27 cellular contexts compared by ENCODE assay signal in genomic region chr15:69926011-69926410, GRCh38.
DNase-seq lines count a peak whose midpoint lies in the region; ATAC-seq and TF ChIP-seq lines count a peak whose summit lies in the region.
"Had no signal": no experiment of that assay in that cellular context is flagged by ENCODE, and none has a peak within 500 bp of the region (broad histone marks: within the 10 kb centered on the region; RNA-seq: fewer than 3 reads in every experiment).

No MANE protein-coding gene starts in this region.

- H3K4me1 ChIP-seq in SJCRH30 = peaks cover 8% of the 10 kb centered on the region
- H3K4me1 ChIP-seq: colonic mucosa, upper lobe of right lung had no signal

- H3K36me3 ChIP-seq in SJCRH30 = no peaks in the 10 kb centered on the region
- H3K36me3 ChIP-seq: colonic mucosa, gastrocnemius medialis, upper lobe of right lung had no signal

- no peak overlapping the region for H3K4me3 ChIP-seq in SJCRH30
- H3K4me3 ChIP-seq in fibroblast of villous mesenchyme (ENCODE audit: low read depth, low read length) = no peak overlapping the region
- H3K4me3 ChIP-seq in retinal pigment epithelial cell (ENCODE audit: low read length) = no peak overlapping the region
- H3K4me3 ChIP-seq: colonic mucosa, gastrocnemius medialis, upper lobe of right lung had no signal

- no peak overlapping the region for H3K27ac ChIP-seq in SJCRH30
- H3K27ac ChIP-seq: 22Rv1, colonic mucosa, gastrocnemius medialis, RWPE1, upper lobe of right lung had no signal

- no peaks in the 10 kb centered on the region for H3K27me3 ChIP-seq in SJCRH30
- H3K27me3 ChIP-seq: colonic mucosa, gastrocnemius medialis, upper lobe of right lung had no signal

- TF ChIP-seq CTCF in fibroblast of villous mesenchyme (IDR thresholded peaks at IDR 0.05; ENCODE audit: insufficient read depth, low read depth, low read length) = no peak
- no peak for TF ChIP-seq CTCF in retinal pigment epithelial cell (conservative IDR thresholded peaks at IDR 0.05; ENCODE audit: low read depth, low read length)

- no peak for ATAC-seq in SK-N-SH treated with all-trans-retinoic acid at 6 μM for 48 hours
- ATAC-seq: effector memory CD8-positive, alpha-beta T cell; esophagus mucosa; gastrocnemius medialis; upper lobe of right lung had no signal

- DNase-seq in NCI-H82 (lab: John Stamatoyannopoulos, UW) (peak; percentile 64), NCI-H82 treated with DMSO at 0.1 percent for 48 hours (lab: John Stamatoyannopoulos, UW; ENCODE audit: unreplicated experiment) (no peak), SJCRH30 (peak; percentile 56 to 67), fibroblast of villous mesenchyme (ENCODE audit: low read depth) (peak; percentile 10), retinal pigment epithelial cell (ENCODE audit: low read depth) (peak; percentile 86), SIG-M5 treated with dmso at 0.1 percent for 504 hours (lab: John Stamatoyannopoulos, UW; ENCODE audit: unreplicated experiment) (no peak), A172 (ENCODE audit: low spot score) (no peak)
- DNase-seq: activated B cell treated with CpG ODN at 0.5 μM for 24 hours; activated CD4-positive, alpha-beta T cell treated with anti-CD3 and anti-CD28 coated beads, Interleukin-2, amount 50 U/mL, for 48 hours; activated gamma-delta T cell; activated T-cell treated with anti-CD3 and anti-CD28 coated beads for 4 hours; colonic mucosa; DMS53; effector memory CD8-positive, alpha-beta T cell; gastrocnemius medialis; KG1; kidney glomerular epithelial cell; NCI-H2171; NCI-H524 treated with DMSO at 0.1 percent for 48 hours; nucleus accumbens; small intestine; stimulated activated CD4-positive, alpha-beta T cell treated with anti-CD3 and anti-CD28 coated beads, Interleukin-1b, Interleukin-23, amount 100 ng/mL, for 48 hours; upper lobe of right lung had no signal

- H3K9me3 ChIP-seq in SJCRH30 (replicated peaks) = peaks cover 11% of the 10 kb centered on the region
- H3K9me3 ChIP-seq: colonic mucosa had no signal

TF ChIP-seq in SK-N-SH treated with all-trans-retinoic acid at 6 μM for 48 hours, 23 proteins besides CTCF, POLR2A, EP300 and RAD21:
- TF ChIP-seq POU6F1 (CRISPR knock-in tag; IDR thresholded peaks at IDR 0.05; ENCODE audit: borderline replicate concordance, low read depth) = no peak
- no peak for TF ChIP-seq ZFP3 (CRISPR knock-in tag; IDR thresholded peaks at IDR 0.05)
- TF ChIP-seq SNAI2 (CRISPR knock-in tag; IDR thresholded peaks at IDR 0.05) = no peak
- no peak for TF ChIP-seq TSHZ2 (CRISPR knock-in tag; IDR thresholded peaks at IDR 0.05)
- no peak for TF ChIP-seq PPARA (CRISPR knock-in tag; IDR thresholded peaks at IDR 0.05; ENCODE audit: borderline replicate concordance)
- no peak for TF ChIP-seq ZC3H10 (CRISPR knock-in tag; IDR thresholded peaks at IDR 0.05)
- no peak for TF ChIP-seq CSDC2 (CRISPR knock-in tag; IDR thresholded peaks at IDR 0.05)
- TF ChIP-seq GLIS3 (CRISPR knock-in tag; IDR thresholded peaks at IDR 0.05) = no peak
- no peak for TF ChIP-seq ZNF565 (CRISPR knock-in tag; conservative IDR thresholded peaks at IDR 0.05; ENCODE audit: low read depth)
- no peak for TF ChIP-seq CREB5 (CRISPR knock-in tag; IDR thresholded peaks at IDR 0.05; ENCODE audit: low read depth)

Comparison
In these comparisons a context has a peak if more than half of its experiments do, and no peak if none do; other contexts are left out.
1. DNase-seq: peak in NCI-H82 (single experiment), SJCRH30 (2 of 2), fibroblast of villous mesenchyme (single experiment) and retinal pigment epithelial cell (single experiment); none in NCI-H82 treated with DMSO at 0.1 percent for 48 hours (single experiment), SIG-M5 treated with dmso at 0.1 percent for 504 hours (single experiment) and A172 (single experiment).